ENCODE assay signal across 6 cellular contexts in the genomic region with DNA sequence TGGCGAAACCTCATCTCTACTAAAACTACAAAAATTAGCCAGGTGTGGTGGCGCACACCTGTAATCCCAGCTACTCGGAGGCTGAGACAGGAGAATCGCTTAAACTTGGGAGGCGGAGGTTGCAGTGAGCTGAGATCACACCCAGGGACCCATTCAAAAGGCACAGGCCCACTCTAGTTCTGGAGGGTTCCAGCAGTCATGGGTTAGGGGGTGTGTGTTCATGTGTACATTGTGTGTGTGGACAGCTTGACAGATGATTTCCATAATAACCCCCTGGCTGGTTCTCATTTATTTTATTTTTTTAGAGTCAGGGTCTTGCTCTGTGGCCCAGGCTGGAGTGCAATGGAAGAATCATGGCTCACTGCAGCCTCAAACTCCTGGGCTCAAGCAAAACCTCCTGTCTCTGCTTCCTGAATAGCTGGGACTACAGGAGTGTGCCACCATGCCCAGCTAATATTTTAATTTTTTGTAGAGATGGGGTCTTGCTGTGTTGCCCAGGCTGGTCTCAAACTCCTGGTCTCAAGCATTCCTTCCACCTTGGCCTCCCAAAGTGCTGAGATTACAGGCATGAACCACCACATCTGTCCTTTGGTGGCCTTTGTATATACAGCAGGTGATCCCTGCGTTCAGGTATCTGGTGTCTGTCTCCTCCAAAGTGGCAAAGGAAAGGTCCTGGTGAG. TPM values are rescaled to one million over a fixed set of nuclear protein-coding genes. Genes with fewer than 3 reads are reported as not detected.
A peak's percentile ranks its signal among the peaks of the same experiment; 100 is the strongest.
DNase-seq lines count a peak whose midpoint lies in the region; ATAC-seq, FAIRE-seq and TF ChIP-seq lines count a peak whose summit lies in the region.
"Not testable (repeated sequence)": the region's sequence is repeated elsewhere in the genome, so short reads cannot be mapped to it uniquely, and the experiment has no call there.

No MANE protein-coding gene starts in this region.

- CTCF ChIA-PET in HEK293 (lab: Yijun Ruan, JAX); activated CD8-positive, alpha-beta T cell treated with anti-CD3 and anti-CD28 coated beads, Interleukin-2, amount 10 ng/mL, durations not matched to agents 7 days and 5 days (lab: Charles Lee); HepG2 (lab: Yijun Ruan, JAX; ENCODE audit: low intra/inter-chr PET ratio, low total read pairs): not testable (repeated sequence)
- CTCF ChIA-PET in T-cell (lab: Charles Lee): interaction anchor here in 1 of 2 donors (0.7 kb wide), 1 partner anchor 10 kb away, joined by 4 read pairs; no protein-coding TSS in a partner anchor

- peak; percentile 32 to 51 (median 39) for ATAC-seq in T-cell (replicated peaks in 1 of 4)
- peak; percentile 44 for ATAC-seq in activated CD8-positive, alpha-beta T cell treated with anti-CD3 and anti-CD28 coated beads, Interleukin-2, amount 10 ng/mL, durations not matched to agents 7 days and 5 days
- not testable (repeated sequence) for ATAC-seq in HepG2
- ATAC-seq in natural killer cell: peak; percentile 32 to 43 (median 42)
- ATAC-seq in stimulated activated naive B cell treated with anti-CD40 and anti-IgM and Interleukin-4, amounts not matched to agents 10 μg/mL and 1 μg/mL and 100 μg/mL, for 72 hours (replicated peaks): peak; percentile 50 to 57

- H3K4me2 ChIP-seq in HepG2 (ENCODE audit: low read depth, low read length): not testable (repeated sequence)

- H3K36me3 Mint-ChIP-seq in T-cell: peaks cover 52% of the 10 kb centered on the region
- peaks cover 52% of the 10 kb centered on the region for H3K36me3 Mint-ChIP-seq in activated CD8-positive, alpha-beta T cell treated with anti-CD3 and anti-CD28 coated beads, Interleukin-2, amount 10 ng/mL, durations not matched to agents 7 days and 5 days (ENCODE audit: low read depth)
- H3K36me3 Mint-ChIP-seq in natural killer cell: not testable (repeated sequence)
- H3K36me3 Mint-ChIP-seq in stimulated activated naive B cell treated with anti-CD40 and anti-IgM and Interleukin-4, amounts not matched to agents 10 μg/mL and 1 μg/mL and 100 μg/mL, for 72 hours: peaks cover 52 to 66% of the 10 kb centered on the region in 2 donors

- DNase-seq in T-cell; activated CD8-positive, alpha-beta T cell treated with anti-CD3 and anti-CD28 coated beads, Interleukin-2, amount 10 ng/mL, durations not matched to agents 7 days and 5 days; HepG2 (ENCODE audit: low spot score); natural killer cell; stimulated activated naive B cell treated with anti-CD40 and anti-IgM and Interleukin-4, amounts not matched to agents 10 μg/mL and 1 μg/mL and 100 μg/mL, for 72 hours: not testable (repeated sequence)

- H3K27ac Mint-ChIP-seq in T-cell; activated CD8-positive, alpha-beta T cell treated with anti-CD3 and anti-CD28 coated beads, Interleukin-2, amount 10 ng/mL, durations not matched to agents 7 days and 5 days; natural killer cell: not testable (repeated sequence)
- peak overlapping the region; percentile 37 for H3K27ac Mint-ChIP-seq in stimulated activated naive B cell treated with anti-CD40 and anti-IgM and Interleukin-4, amounts not matched to agents 10 μg/mL and 1 μg/mL and 100 μg/mL, for 72 hours

- not testable (repeated sequence) for H3K4me3 Mint-ChIP-seq in T-cell; activated CD8-positive, alpha-beta T cell treated with anti-CD3 and anti-CD28 coated beads, Interleukin-2, amount 10 ng/mL, durations not matched to agents 7 days and 5 days; natural killer cell; stimulated activated naive B cell treated with anti-CD40 and anti-IgM and Interleukin-4, amounts not matched to agents 10 μg/mL and 1 μg/mL and 100 μg/mL, for 72 hours

- not testable (repeated sequence) for H4K20me1 ChIP-seq in HepG2 (ENCODE audit: insufficient read depth, low read length)

- H3K4me3 ChIP-seq in HEK293 (ENCODE audit: low read depth, low read length); HepG2 (replicated peaks in 1 of 3; ENCODE audit: insufficient read depth in 1 of 3, low read depth in 2 of 3, low read length in 3 of 3): not testable (repeated sequence)

- not testable (repeated sequence) for H3K27me3 Mint-ChIP-seq in T-cell; activated CD8-positive, alpha-beta T cell treated with anti-CD3 and anti-CD28 coated beads, Interleukin-2, amount 10 ng/mL, durations not matched to agents 7 days and 5 days (ENCODE audit: low read depth); natural killer cell (ENCODE audit: low read depth in 2 of 2); stimulated activated naive B cell treated with anti-CD40 and anti-IgM and Interleukin-4, amounts not matched to agents 10 μg/mL and 1 μg/mL and 100 μg/mL, for 72 hours

- peaks cover 17 to 33% (median 20%) of the 10 kb centered on the region in 3 donors for H3K4me1 Mint-ChIP-seq in T-cell
- not testable (repeated sequence) for H3K4me1 Mint-ChIP-seq in activated CD8-positive, alpha-beta T cell treated with anti-CD3 and anti-CD28 coated beads, Interleukin-2, amount 10 ng/mL, durations not matched to agents 7 days and 5 days (ENCODE audit: low read depth)
- peaks cover 9 to 11% of the 10 kb centered on the region in 2 donors for H3K4me1 Mint-ChIP-seq in natural killer cell
- peaks cover 6 to 14% of the 10 kb centered on the region in 2 donors for H3K4me1 Mint-ChIP-seq in stimulated activated naive B cell treated with anti-CD40 and anti-IgM and Interleukin-4, amounts not matched to agents 10 μg/mL and 1 μg/mL and 100 μg/mL, for 72 hours

- not testable (repeated sequence) for H3K79me2 ChIP-seq in HepG2 (ENCODE audit: insufficient read depth, low read length)

- not testable (repeated sequence) for H2AFZ ChIP-seq in HepG2 (ENCODE audit: low read length)

- not testable (repeated sequence) for H3K9me3 Mint-ChIP-seq in T-cell; activated CD8-positive, alpha-beta T cell treated with anti-CD3 and anti-CD28 coated beads, Interleukin-2, amount 10 ng/mL, durations not matched to agents 7 days and 5 days (ENCODE audit: insufficient read depth); natural killer cell; stimulated activated naive B cell treated with anti-CD40 and anti-IgM and Interleukin-4, amounts not matched to agents 10 μg/mL and 1 μg/mL and 100 μg/mL, for 72 hours

- H3K27ac ChIP-seq in HEK293 (ENCODE audit: extremely low read depth, low read depth, low read length); HepG2 (ENCODE audit: extremely low read length, insufficient read depth, low read length): not testable (repeated sequence)

- WGBS in HepG2 (ENCODE audit: low lambda C conversion rate): 97% methylated on average over 6 of the region's 6 CpGs

- not testable (repeated sequence) for H3K9me3 ChIP-seq in HEK293 (ENCODE audit: control insufficient read depth, insufficient read depth, low read depth, low read length)
- H3K9me3 ChIP-seq in HepG2 (ENCODE audit: low read length): peaks cover 19% of the 10 kb centered on the region

- not testable (repeated sequence) for TF ChIP-seq RAD21 in HepG2 (CRISPR knock-in tag; IDR thresholded peaks at IDR 0.05)

- POLR2A ChIA-PET in HEK293 (lab: Yijun Ruan, JAX): interaction anchor here (0.6 kb wide), 1 partner anchor 293 kb away, joined by 3 read pairs; no protein-coding TSS in a partner anchor
- POLR2A ChIA-PET in T-cell (lab: Charles Lee); activated CD8-positive, alpha-beta T cell treated with anti-CD3 and anti-CD28 coated beads, Interleukin-2, amount 10 ng/mL, durations not matched to agents 7 days and 5 days (lab: Charles Lee); HepG2 (lab: Yijun Ruan, JAX): not testable (repeated sequence)

- peaks cover 24 to 73% of the 10 kb centered on the region in 2 experiments; a peak in 2 of 3 replicates for H3K36me3 ChIP-seq in HEK293 (ENCODE audit: control insufficient read depth in 2 of 2, insufficient read depth in 1 of 2, low read length in 2 of 2)
- H3K36me3 ChIP-seq in HepG2 (replicated peaks in 1 of 2; ENCODE audit: control insufficient read depth in 1 of 2, insufficient read depth in 2 of 2, low read length in 2 of 2): peaks cover 36 to 43% of the 10 kb centered on the region in 2 experiments

- H3K27me3 ChIP-seq in HepG2 (ENCODE audit: control insufficient read depth in 1 of 2, insufficient read depth in 2 of 2, low read length in 2 of 2): not testable (repeated sequence)

- TF ChIP-seq EP300 in HepG2 (IDR thresholded peaks at IDR 0.05; ENCODE audit: low read depth in 2 of 2, low read length in 2 of 2); HepG2 (CRISPR knock-in tag; IDR thresholded peaks at IDR 0.05; ENCODE audit: borderline replicate concordance): not testable (repeated sequence)

- H3K4me1 ChIP-seq in HEK293 (ENCODE audit: control insufficient read depth, insufficient read depth, low read length); HepG2 (ENCODE audit: insufficient read depth, low read length): not testable (repeated sequence)

- not testable (repeated sequence) for H3K9ac ChIP-seq in HepG2 (ENCODE audit: insufficient read depth, low read depth, low read length)

- TF ChIP-seq CTCF in HEK293 (tag by site-specific recombination; IDR thresholded peaks at IDR 0.05); HepG2 (CRISPR knock-in tag; IDR thresholded peaks at IDR 0.05); natural killer cell (IDR thresholded peaks at IDR 0.05): not testable (repeated sequence)

- TF ChIP-seq POLR2A in HepG2 (IDR thresholded peaks at IDR 0.05; ENCODE audit: insufficient read depth in 1 of 2, low read depth in 2 of 2, low read length in 2 of 2): not testable (repeated sequence)

- not testable (repeated sequence) for BruUV-seq in HepG2 (replicated peaks; lab: Mats Ljungman, UMichigan)

- in situ Hi-C loops in HepG2 (cut with HindIII; ENCODE audit: extremely low pct_ligation_motif_present, low pct_unique_long_range_greater_than_20kb): not testable (repeated sequence)

- FAIRE-seq in HepG2 (lab: Jason Lieb, UNC): not testable (repeated sequence)

- intact Hi-C loops in HepG2 (cut with micrococcal nuclease; ENCODE audit: unreplicated experiment); natural killer cell (cut with micrococcal nuclease): not testable (repeated sequence)

RNA-seq across cellular contexts. Expression of gene PEX11G, which starts 39.3 kb away (rescaled TPM):
- 1 to 10 TPM in 1 of 5 donors, under 1 TPM in 3, not detected in 1; 0.35 to 1.1 (median 0.67) TPM for total RNA-seq in T-cell
- total RNA-seq in activated CD8-positive, alpha-beta T cell treated with anti-CD3 and anti-CD28 coated beads, Interleukin-2, amount 10 ng/mL, durations not matched to agents 7 days and 5 days: 1 to 10 TPM in 1 of 2 experiments, under 1 TPM in 1; 0.99 to 1.5 TPM
- total RNA-seq in HepG2 (2016; rRNA removed; fragmentation: Illumina TruSeq; extraction: Trizol): not detected in 2 replicates
- total RNA-seq in HepG2 (2016; cell fraction: cytosol; rRNA removed; fragmentation: Illumina TruSeq; extraction: Trizol; ENCODE audit: low read depth): not detected in 2 replicates
- not detected in 2 replicates for total RNA-seq in HepG2 (2016; cell fraction: insoluble cytoplasmic fraction; rRNA removed; fragmentation: Illumina TruSeq; extraction: Trizol)
- total RNA-seq in HepG2 (2016; cell fraction: membrane; rRNA removed; fragmentation: Illumina TruSeq; extraction: Trizol): not detected in 2 replicates
- total RNA-seq in HepG2 (2016; cell fraction: nucleus; rRNA removed; fragmentation: Illumina TruSeq; extraction: Trizol): not detected in 2 replicates
- not detected in 2 replicates for polyA plus RNA-seq in HepG2 (2011; rRNA removed)
- polyA plus RNA-seq in HepG2 (2011; cell fraction: cytosol; rRNA removed): 0.07 TPM in 1 of 2 replicates, not detected in the other
- polyA plus RNA-seq in HepG2 (2011; cell fraction: nucleus; rRNA removed): 0.12 and 0.16 TPM in 2 replicates
- not detected in 2 replicates for polyA plus RNA-seq in HepG2 (2012)
- not detected in 2 replicates for polyA plus RNA-seq in HepG2 (2016; cell fraction: cytosol; fragmentation: Illumina TruSeq; extraction: Trizol; ENCODE audit: low read depth)
- polyA plus RNA-seq in HepG2 (2016; cell fraction: insoluble cytoplasmic fraction; fragmentation: Illumina TruSeq; extraction: Trizol; ENCODE audit: low read depth): not detected in 2 replicates
- not detected in 2 replicates for polyA plus RNA-seq in HepG2 (2016; cell fraction: membrane; fragmentation: Illumina TruSeq; extraction: Trizol; ENCODE audit: low read depth)
- polyA plus RNA-seq in HepG2 (2016; cell fraction: nucleus; fragmentation: Illumina TruSeq; extraction: Trizol; ENCODE audit: insufficient read depth, low read depth): not detected in 2 replicates
- polyA minus RNA-seq in HepG2 (2011; rRNA and poly(A)+ RNA removed; ENCODE audit: low replicate concordance): 1.4 TPM in 1 of 2 replicates, not detected in the other
- not detected in 2 replicates for polyA minus RNA-seq in HepG2 (2011; cell fraction: cytosol; rRNA and poly(A)+ RNA removed)
- not detected in 2 replicates for polyA minus RNA-seq in HepG2 (2011; cell fraction: nucleus; rRNA and poly(A)+ RNA removed)
- total RNA-seq in natural killer cell: 1 to 10 TPM in 1 of 3 donors, under 1 TPM in 1, not detected in 1; 0.33 to 1.5 TPM
